Comparison of ENCODE assay signal across 20 cellular contexts in the genomic region with DNA sequence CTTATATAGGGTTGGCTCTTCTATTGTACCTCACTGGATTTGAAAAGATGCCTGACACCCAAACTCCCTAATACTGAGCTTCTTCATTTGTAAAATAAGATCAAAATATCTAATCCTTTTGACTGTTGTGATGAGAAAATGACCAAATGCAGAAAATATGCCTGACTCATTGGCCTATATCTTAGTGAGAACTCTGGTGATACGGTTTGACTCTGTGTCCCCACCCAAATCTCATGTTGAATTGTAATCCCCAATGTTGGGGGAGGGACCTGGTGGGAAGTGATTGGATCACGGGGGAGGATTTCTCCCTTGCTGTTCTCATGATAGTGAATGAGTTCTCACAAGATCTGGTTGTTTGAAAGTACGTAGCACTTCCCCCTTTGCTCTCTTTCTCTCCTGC.
DNase-seq lines count a peak whose midpoint lies in the region; ATAC-seq and TF ChIP-seq lines count a peak whose summit lies in the region.
"Had no signal": no experiment of that assay in that cellular context is flagged by ENCODE, and none has a peak within 500 bp of the region (broad histone marks: within the 10 kb centered on the region; RNA-seq: fewer than 3 reads in every experiment).

No MANE protein-coding gene starts in this region.

- H3F3A ChIP-seq in SK-N-SH (replicated peaks; ENCODE audit: insufficient read depth) = no peaks in the 10 kb centered on the region

- H4K20me1 ChIP-seq in SK-N-SH (ENCODE audit: insufficient read depth) = no peaks in the 10 kb centered on the region

- H3K79me2 ChIP-seq in SK-N-SH (ENCODE audit: insufficient read depth) = no peaks in the 10 kb centered on the region
- H3K79me2 ChIP-seq: parathyroid adenoma had no signal

- 39% methylated on average over 3 of the region's 3 CpGs for WGBS in SK-N-SH (ENCODE audit: low lambda C conversion rate)

- H3K4me3 ChIP-seq in SK-N-SH (ENCODE audit: low read depth in 2 of 2, low read length in 1 of 2) (no peak overlapping the region), vagina (no peak overlapping the region)
- H3K4me3 ChIP-seq: colonic mucosa, K562, upper lobe of right lung had no signal

- no peaks in the 10 kb centered on the region for H3K9me2 ChIP-seq in SK-N-SH

- H3K27me3 ChIP-seq in SK-N-SH (ENCODE audit: insufficient read depth) (no peaks in the 10 kb centered on the region), foreskin keratinocyte (no peaks in the 10 kb centered on the region), vagina (no peaks in the 10 kb centered on the region)
- H3K27me3 ChIP-seq: colonic mucosa, upper lobe of right lung had no signal

- no peak for TF ChIP-seq EP300 in SK-N-SH (IDR thresholded peaks at IDR 0.05; ENCODE audit: borderline replicate concordance in 1 of 2, low read depth in 1 of 2, low read length in 1 of 2)

- intact Hi-C loops in vagina (cut with DNase I) = no loop called here

- peak overlapping the region; percentile 23 to 80; a peak in 1 of 4 replicates for H3K27ac ChIP-seq in SK-N-SH (ENCODE audit: low read depth in 2 of 2, low read length in 1 of 2)
- H3K27ac ChIP-seq in foreskin keratinocyte = peak overlapping the region; percentile 87
- H3K27ac ChIP-seq in vagina = peak overlapping the region; percentile 53
- H3K27ac ChIP-seq: 22Rv1, colonic mucosa, parathyroid adenoma, upper lobe of right lung, WERI-Rb-1 had no signal

- H3K9ac ChIP-seq in SK-N-SH = no peak overlapping the region
- H3K9ac ChIP-seq: parathyroid adenoma had no signal

- H3K9me3 ChIP-seq in SK-N-SH (no peaks in the 10 kb centered on the region), vagina (no peaks in the 10 kb centered on the region)
- H3K9me3 ChIP-seq: colonic mucosa, upper lobe of right lung had no signal

- TF ChIP-seq CTCF in SK-N-SH (IDR thresholded peaks at IDR 0.05) = no peak
- TF ChIP-seq CTCF in foreskin keratinocyte (conservative IDR thresholded peaks at IDR 0.05) = no peak
- TF ChIP-seq CTCF in vagina (IDR thresholded peaks at IDR 0.05) = no peak

- DNase-seq in SK-N-SH = no peak
- DNase-seq in amniotic stem cell (lab: John Stamatoyannopoulos, UW) = peak; percentile 58
- DNase-seq in foreskin keratinocyte = peak; percentile 54 to 80
- no peak for DNase-seq in vagina (ENCODE audit: extremely low spot score in 2 of 2)
- DNase-seq in HK-2 (ENCODE audit: unreplicated experiment) = no peak
- DNase-seq: amygdala; colonic mucosa; hypothalamus; midbrain; RPMI8226; stimulated activated CD4-positive, alpha-beta T cell treated with anti-CD3 and anti-CD28 coated beads, Interleukin-12 subunit alpha, Interleukin-12 subunit beta, amount 100 ng/mL, for 4 hours; stimulated activated naive B cell treated with anti-CD40 and anti-IgM and Interleukin-4, amounts not matched to agents 10 μg/mL and 1 μg/mL and 100 μg/mL, for 72 hours; upper lobe of right lung; WERI-Rb-1 had no signal

- CTCF ChIA-PET in SK-N-SH (lab: Yijun Ruan, JAX) = interaction anchor here (1.0 to 1.1 kb wide), 2 partner anchors 55 to 62 kb away, joined by 3 read pairs; no protein-coding TSS in a partner anchor

- no peak for TF ChIP-seq POLR2A in vagina (IDR thresholded peaks at IDR 0.05)

- H3K36me3 ChIP-seq in SK-N-SH (replicated peaks in 1 of 2; ENCODE audit: control insufficient read depth in 1 of 2, insufficient read depth in 2 of 2, low read length in 1 of 2) (no peaks in the 10 kb centered on the region), vagina (no peaks in the 10 kb centered on the region)
- H3K36me3 ChIP-seq: colonic mucosa, upper lobe of right lung, WERI-Rb-1 had no signal

- H3K4me1 ChIP-seq in SK-N-SH (ENCODE audit: control insufficient read depth in 1 of 2, insufficient read depth in 2 of 2, low read depth in 1 of 2, low read length in 1 of 2) = peaks cover 7 to 43% of the 10 kb centered on the region in 2 experiments; a peak in 3 of 4 replicates
- H3K4me1 ChIP-seq in foreskin keratinocyte = peaks cover 21% of the 10 kb centered on the region
- H3K4me1 ChIP-seq in vagina = peaks cover 16% of the 10 kb centered on the region
- H3K4me1 ChIP-seq: colonic mucosa, parathyroid adenoma had no signal

- TF ChIP-seq RAD21 in SK-N-SH (IDR thresholded peaks at IDR 0.05; ENCODE audit: low read length) = no peak

- ATAC-seq in SK-N-SH treated with all-trans-retinoic acid at 6 μM for 48 hours (no peak; the same call in 1 of the 3 replicates), foreskin keratinocyte (peak; percentile 72), GM21723 (IDR thresholded peaks at IDR 0.05; ENCODE audit: unreplicated experiment) (no peak), HG02588 (IDR thresholded peaks at IDR 0.05; ENCODE audit: unreplicated experiment) (no peak)
- ATAC-seq: K562; stimulated activated naive B cell treated with anti-CD40 and anti-IgM and Interleukin-4, amounts not matched to agents 10 μg/mL and 1 μg/mL and 100 μg/mL, for 72 hours had no signal

- H2AFZ ChIP-seq in SK-N-SH (ENCODE audit: low read depth) = no peak overlapping the region
- H2AFZ ChIP-seq: parathyroid adenoma had no signal

- no peak overlapping the region for H3K4me2 ChIP-seq in SK-N-SH

- POLR2A ChIA-PET in SK-N-SH (lab: Yijun Ruan, JAX) = no interaction called here

TF ChIP-seq in SK-N-SH, 30 proteins besides CTCF, POLR2A, EP300 and RAD21:
- TF ChIP-seq CHD2 (IDR thresholded peaks at IDR 0.05; ENCODE audit: low read length, partially characterized antibody) (no peak), FOSL2 (IDR thresholded peaks at IDR 0.05; ENCODE audit: borderline replicate concordance, low read depth) (peak; percentile 43; the same call in 1 of the 2 replicates)

TF ChIP-seq in SK-N-SH treated with all-trans-retinoic acid at 6 μM for 48 hours, 23 proteins besides CTCF, POLR2A, EP300 and RAD21 (continues in another document):
- TF ChIP-seq ZNF70 (CRISPR knock-in tag; IDR thresholded peaks at IDR 0.05) (no peak), OSR1 (CRISPR knock-in tag; IDR thresholded peaks at IDR 0.05) (no peak), ARNTL (CRISPR knock-in tag; IDR thresholded peaks at IDR 0.05; ENCODE audit: borderline replicate concordance, low read depth) (no peak), ZFP3 (CRISPR knock-in tag; IDR thresholded peaks at IDR 0.05) (no peak), PPARA (CRISPR knock-in tag; IDR thresholded peaks at IDR 0.05; ENCODE audit: borderline replicate concordance) (no peak), TCF4 (CRISPR knock-in tag; IDR thresholded peaks at IDR 0.05; ENCODE audit: borderline replicate concordance) (no peak), ESRRG (CRISPR knock-in tag; IDR thresholded peaks at IDR 0.05) (no peak), ZC3H10 (CRISPR knock-in tag; IDR thresholded peaks at IDR 0.05) (no peak), ZNF565 (CRISPR knock-in tag; conservative IDR thresholded peaks at IDR 0.05; ENCODE audit: low read depth) (no peak), SNAI2 (CRISPR knock-in tag; IDR thresholded peaks at IDR 0.05) (no peak), TOX (CRISPR knock-in tag; IDR thresholded peaks at IDR 0.05; ENCODE audit: borderline replicate concordance) (no peak), ISL1 (CRISPR knock-in tag; IDR thresholded peaks at IDR 0.05) (no peak), BACH2 (CRISPR knock-in tag; IDR thresholded peaks at IDR 0.05; ENCODE audit: borderline replicate concordance) (no peak), RARB (CRISPR knock-in tag; IDR thresholded peaks at IDR 0.05) (no peak), GLIS3 (CRISPR knock-in tag; IDR thresholded peaks at IDR 0.05) (no peak), ZFP30 (CRISPR knock-in tag; IDR thresholded peaks at IDR 0.05) (no peak), ZNF8 (CRISPR knock-in tag; IDR thresholded peaks at IDR 0.05) (no peak)
- TF ChIP-seq, protein P1, sequence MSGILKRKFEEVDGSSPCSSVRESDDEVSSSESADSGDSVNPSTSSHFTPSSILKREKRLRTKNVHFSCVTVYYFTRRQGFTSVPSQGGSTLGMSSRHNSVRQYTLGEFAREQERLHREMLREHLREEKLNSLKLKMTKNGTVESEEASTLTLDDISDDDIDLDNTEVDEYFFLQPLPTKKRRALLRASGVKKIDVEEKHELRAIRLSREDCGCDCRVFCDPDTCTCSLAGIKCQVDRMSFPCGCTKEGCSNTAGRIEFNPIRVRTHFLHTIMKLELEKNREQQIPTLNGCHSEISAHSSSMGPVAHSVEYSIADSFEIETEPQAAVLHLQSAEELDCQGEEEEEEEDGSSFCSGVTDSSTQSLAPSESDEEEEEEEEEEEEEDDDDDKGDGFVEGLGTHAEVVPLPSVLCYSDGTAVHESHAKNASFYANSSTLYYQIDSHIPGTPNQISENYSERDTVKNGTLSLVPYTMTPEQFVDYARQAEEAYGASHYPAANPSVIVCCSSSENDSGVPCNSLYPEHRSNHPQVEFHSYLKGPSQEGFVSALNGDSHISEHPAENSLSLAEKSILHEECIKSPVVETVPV (CRISPR knock-in tag; IDR thresholded peaks at IDR 0.05) = no peak
- TF ChIP-seq, protein P2, sequence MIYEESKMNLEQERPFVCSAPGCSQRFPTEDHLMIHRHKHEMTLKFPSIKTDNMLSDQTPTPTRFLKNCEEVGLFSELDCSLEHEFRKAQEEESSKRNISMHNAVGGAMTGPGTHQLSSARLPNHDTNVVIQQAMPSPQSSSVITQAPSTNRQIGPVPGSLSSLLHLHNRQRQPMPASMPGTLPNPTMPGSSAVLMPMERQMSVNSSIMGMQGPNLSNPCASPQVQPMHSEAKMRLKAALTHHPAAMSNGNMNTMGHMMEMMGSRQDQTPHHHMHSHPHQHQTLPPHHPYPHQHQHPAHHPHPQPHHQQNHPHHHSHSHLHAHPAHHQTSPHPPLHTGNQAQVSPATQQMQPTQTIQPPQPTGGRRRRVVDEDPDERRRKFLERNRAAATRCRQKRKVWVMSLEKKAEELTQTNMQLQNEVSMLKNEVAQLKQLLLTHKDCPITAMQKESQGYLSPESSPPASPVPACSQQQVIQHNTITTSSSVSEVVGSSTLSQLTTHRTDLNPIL (CRISPR knock-in tag; IDR thresholded peaks at IDR 0.05; ENCODE audit: low read depth) = no peak

Comparison
In these comparisons a context has a peak if more than half of its experiments do, and no peak if none do; other contexts are left out.
1. DNase-seq: peak in amniotic stem cell (single experiment) and foreskin keratinocyte (2 of 2); none in SK-N-SH (single experiment), vagina (0 of 2) and HK-2 (single experiment).
2. Peak in every context shown above with its lines, with median percentiles within 50 percentile points of each other: H3K27ac ChIP-seq.